Comparison of ENCODE assay signal across 29 cellular contexts in genomic region chr1:117643601-117644000, GRCh38. TPM values are rescaled to one million over a fixed set of nuclear protein-coding genes. Genes with fewer than 3 reads are reported as not detected.
"Had no signal": no experiment of that assay in that cellular context is flagged by ENCODE, and none has a peak within 500 bp of the region (broad histone marks: within the 10 kb centered on the region; RNA-seq: fewer than 3 reads in every experiment).

No MANE protein-coding gene starts in this region.

- H3K9me3 Mint-ChIP-seq: dendritic cell treated with granulocyte-macrophage colony-stimulating factor and Interleukin-4, amounts not matched to agents 40 ng/mL and 50 ng/mL, for 4 days; effector memory CD8-positive, alpha-beta T cell; endodermal cell; mesothelial cell of epicardium; naive B cell had no signal

- ATAC-seq: esophagus mucosa, gastrocnemius medialis, heart right ventricle, left cardiac atrium, left lung, left ventricle myocardium superior, lower lobe of right lung, mucosa of descending colon had no signal

- H3K4me3 Mint-ChIP-seq: dendritic cell treated with granulocyte-macrophage colony-stimulating factor and Interleukin-4, amounts not matched to agents 40 ng/mL and 50 ng/mL, for 4 days; endodermal cell; mesothelial cell of epicardium had no signal

- H3K27me3 Mint-ChIP-seq: effector memory CD8-positive, alpha-beta T cell; naive B cell had no signal

- H3K4me1 ChIP-seq: esophagus squamous epithelium, heart right ventricle, left lung, lower lobe of right lung had no signal

- H3K36me3 Mint-ChIP-seq: mesothelial cell of epicardium, naive B cell had no signal

- H3K4me3 ChIP-seq: colonic mucosa, esophagus squamous epithelium, gastrocnemius medialis, heart right ventricle, left lung, lower lobe of right lung, mucosa of descending colon had no signal

- H3K27ac Mint-ChIP-seq: dendritic cell treated with granulocyte-macrophage colony-stimulating factor and Interleukin-4, amounts not matched to agents 40 ng/mL and 50 ng/mL, for 4 days; endodermal cell; mesothelial cell of epicardium had no signal

- DNase-seq: colonic mucosa; cortex of kidney; effector CD8-positive, alpha-beta T cell; effector memory CD8-positive, alpha-beta T cell; endodermal cell; erythroblast; esophagus squamous epithelium; foreskin fibroblast; foreskin melanocyte; gastrocnemius medialis; glutamatergic neuron; head of caudate nucleus; heart right ventricle; hippocampal formation; left cardiac atrium; left lung; left ventricle myocardium superior; lower lobe of right lung; mesenchymal stem cell; mucosa of descending colon; naive B cell had no signal

- H3K27ac ChIP-seq: colonic mucosa, epithelial cell of prostate, esophagus squamous epithelium, heart right ventricle, left lung, lower lobe of right lung had no signal

- H3K27me3 ChIP-seq: colonic mucosa, gastrocnemius medialis, heart right ventricle, left lung had no signal

- H3K9me3 ChIP-seq: colonic mucosa, esophagus squamous epithelium, gastrocnemius medialis, heart right ventricle, left lung, lower lobe of right lung, mucosa of descending colon had no signal

- FAIRE-seq: endometrium, islet of Langerhans, keratinocyte had no signal

- H3K36me3 ChIP-seq: colonic mucosa, esophagus squamous epithelium, gastrocnemius medialis, heart right ventricle, left lung, lower lobe of right lung had no signal

RNA-seq across cellular contexts. Expression of gene TENT5C, which starts 37.8 kb away (rescaled TPM):
- total RNA-seq: myocyte had no signal
